Comparison of ENCODE assay signal across 26 cellular contexts in the genomic region with DNA sequence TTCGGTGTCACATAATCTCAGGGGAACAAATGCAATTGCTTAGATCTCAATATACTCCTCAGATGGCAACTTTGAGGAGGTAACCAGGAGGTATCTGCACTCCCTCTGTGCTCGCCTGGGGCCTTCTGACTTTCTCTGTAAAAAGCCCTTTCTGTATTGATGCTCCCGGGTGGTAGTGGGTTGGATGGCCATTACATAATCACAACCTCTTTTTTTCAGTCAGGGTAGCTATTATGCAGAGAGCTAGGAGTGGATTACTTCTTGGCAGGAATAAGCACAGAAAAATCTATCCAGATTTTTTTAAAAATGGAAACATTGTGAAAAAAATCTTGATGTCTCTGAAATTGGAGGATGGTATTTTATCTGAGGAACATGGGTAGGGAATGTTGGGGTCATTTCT.
"Had no signal": no experiment of that assay in that cellular context is flagged by ENCODE, and none has a peak within 500 bp of the region (broad histone marks: within the 10 kb centered on the region; RNA-seq: fewer than 3 reads in every experiment).

No MANE protein-coding gene starts in this region.

- H3K27ac ChIP-seq: body of pancreas, cardiac muscle cell, esophagus muscularis mucosa, heart right ventricle, lower lobe of right lung, thoracic aorta had no signal

- H3K27ac Mint-ChIP-seq: activated CD4-positive, alpha-beta T cell treated with anti-CD3 and anti-CD28 coated beads for 36 hours; activated CD8-positive, alpha-beta memory T cell treated with anti-CD3 and anti-CD28 coated beads, Interleukin-2, amount 10 ng/mL, durations not matched to agents 7 days and 5 days; activated CD8-positive, alpha-beta T cell treated with anti-CD3 and anti-CD28 coated beads, Interleukin-2, amount 10 ng/mL, durations not matched to agents 7 days and 5 days; activated naive CD8-positive, alpha-beta T cell; activated T-cell treated with anti-CD3 and anti-CD28 coated beads, Interleukin-2, amount 50 U/mL, for 72 hours; endodermal cell; natural killer cell; stimulated activated naive CD8-positive, alpha-beta T cell treated with anti-CD3 and anti-CD28 coated beads, Interleukin-15, Interleukin-2, amounts not matched to agents 100 ng/mL and 50 ng/mL, for 24 hours; T-helper 2 cell treated with Interferon-gamma antibody and Interleukin-4, amounts not matched to agents 5 μg/mL and 100 μg/mL, for 36 hours had no signal

- H3K4me3 Mint-ChIP-seq: activated CD4-positive, alpha-beta T cell treated with anti-CD3 and anti-CD28 coated beads for 36 hours; activated CD8-positive, alpha-beta memory T cell treated with anti-CD3 and anti-CD28 coated beads, Interleukin-2, amount 10 ng/mL, durations not matched to agents 7 days and 5 days; activated CD8-positive, alpha-beta T cell treated with anti-CD3 and anti-CD28 coated beads, Interleukin-2, amount 10 ng/mL, durations not matched to agents 7 days and 5 days; activated naive CD8-positive, alpha-beta T cell; activated T-cell treated with anti-CD3 and anti-CD28 coated beads, Interleukin-2, amount 50 U/mL, for 72 hours; endodermal cell; natural killer cell; stimulated activated naive CD8-positive, alpha-beta T cell treated with anti-CD3 and anti-CD28 coated beads, Interleukin-15, Interleukin-2, amounts not matched to agents 100 ng/mL and 50 ng/mL, for 24 hours; T-helper 2 cell treated with Interferon-gamma antibody and Interleukin-4, amounts not matched to agents 5 μg/mL and 100 μg/mL, for 36 hours had no signal

- H3K9me3 Mint-ChIP-seq: endodermal cell; stimulated activated naive CD8-positive, alpha-beta T cell treated with anti-CD3 and anti-CD28 coated beads, Interleukin-15, Interleukin-2, amounts not matched to agents 100 ng/mL and 50 ng/mL, for 24 hours had no signal

- H3K36me3 Mint-ChIP-seq: activated CD8-positive, alpha-beta memory T cell treated with anti-CD3 and anti-CD28 coated beads, Interleukin-2, amount 10 ng/mL, durations not matched to agents 7 days and 5 days; activated naive CD8-positive, alpha-beta T cell; natural killer cell had no signal

- H3K27me3 Mint-ChIP-seq: activated CD4-positive, alpha-beta T cell treated with anti-CD3 and anti-CD28 coated beads for 36 hours; activated CD8-positive, alpha-beta memory T cell treated with anti-CD3 and anti-CD28 coated beads, Interleukin-2, amount 10 ng/mL, durations not matched to agents 7 days and 5 days; activated naive CD8-positive, alpha-beta T cell; stimulated activated naive CD8-positive, alpha-beta T cell treated with anti-CD3 and anti-CD28 coated beads, Interleukin-15, Interleukin-2, amounts not matched to agents 100 ng/mL and 50 ng/mL, for 24 hours had no signal

- H3K27me3 ChIP-seq: body of pancreas, cardiac muscle cell, esophagus muscularis mucosa, heart right ventricle had no signal

- DNase-seq: activated CD4-positive, alpha-beta T cell treated with anti-CD3 and anti-CD28 coated beads for 36 hours; activated CD4-positive, CD25-positive, alpha-beta regulatory T cell; activated CD8-positive, alpha-beta memory T cell treated with anti-CD3 and anti-CD28 coated beads, Interleukin-2, amount 10 ng/mL, durations not matched to agents 7 days and 5 days; activated CD8-positive, alpha-beta T cell treated with anti-CD3 and anti-CD28 coated beads, Interleukin-2, amount 10 ng/mL, durations not matched to agents 7 days and 5 days; activated naive CD4-positive, alpha-beta T cell treated with Interleukin-2 at 50 U/mL for 16 hours; activated T-cell treated with anti-CD3 and anti-CD28 coated beads, Interleukin-2, amount 50 U/mL, for 72 hours; aorta; body of pancreas; endodermal cell; foreskin melanocyte; heart right ventricle; kidney glomerular epithelial cell; lower lobe of right lung; mesenchymal stem cell; natural killer cell; right cardiac atrium; stimulated activated CD4-positive, alpha-beta T cell treated with anti-CD3 and anti-CD28 coated beads, Interleukin-4, amount 100 ng/mL, for 1 hour; T-helper 1 cell; trophoblast cell had no signal

- H3K4me3 ChIP-seq: body of pancreas, cardiac muscle cell, esophagus muscularis mucosa, heart right ventricle, lower lobe of right lung, thoracic aorta had no signal

- ATAC-seq: activated CD4-positive, alpha-beta T cell treated with anti-CD3 and anti-CD28 coated beads for 36 hours; activated CD8-positive, alpha-beta memory T cell treated with anti-CD3 and anti-CD28 coated beads, Interleukin-2, amount 10 ng/mL, durations not matched to agents 7 days and 5 days; activated CD8-positive, alpha-beta T cell treated with anti-CD3 and anti-CD28 coated beads, Interleukin-2, amount 10 ng/mL, durations not matched to agents 7 days and 5 days; activated T-cell treated with anti-CD3 and anti-CD28 coated beads, Interleukin-2, amount 50 U/mL, for 72 hours; body of pancreas; heart right ventricle; left lobe of liver; lower lobe of right lung; natural killer cell; right cardiac atrium had no signal

- H3K4me1 Mint-ChIP-seq: activated CD4-positive, alpha-beta T cell treated with anti-CD3 and anti-CD28 coated beads for 36 hours; activated CD8-positive, alpha-beta memory T cell treated with anti-CD3 and anti-CD28 coated beads, Interleukin-2, amount 10 ng/mL, durations not matched to agents 7 days and 5 days; endodermal cell; natural killer cell had no signal
